Comparison of ENCODE assay signal across 13 cellular contexts in genomic region chr11:83349371-83349770, GRCh38.
"Had no signal": no experiment of that assay in that cellular context is flagged by ENCODE, and none has a peak within 500 bp of the region (broad histone marks: within the 10 kb centered on the region; RNA-seq: fewer than 3 reads in every experiment).

No MANE protein-coding gene starts in this region.

- H3K9me3 ChIP-seq: gastroesophageal sphincter, neutrophil, tibial artery, uterus had no signal

- H3K4me3 ChIP-seq: gastroesophageal sphincter, tibial artery, uterus had no signal

- H3K27me3 ChIP-seq: gastroesophageal sphincter, neutrophil, tibial artery, uterus had no signal

- H3K36me3 ChIP-seq: gastroesophageal sphincter, neutrophil, tibial artery, uterus had no signal

- H3K27ac ChIP-seq: gastroesophageal sphincter, neutrophil, tibial artery, uterus had no signal

- H3K4me1 ChIP-seq: gastroesophageal sphincter, tibial artery, uterus had no signal

- DNase-seq: activated naive CD4-positive, alpha-beta T cell treated with Interleukin-2 at 50 U/mL for 16 hours; activated T-cell treated with anti-CD3 and anti-CD28 coated beads for 4 hours; cerebellar nuclear complex; effector memory CD4-positive, alpha-beta T cell; left colon; naive thymus-derived CD8-positive, alpha-beta T cell; stimulated activated CD4-positive, alpha-beta T cell treated with anti-CD3 and anti-CD28 coated beads, Interleukin-12 subunit alpha, Interleukin-12 subunit beta, amount 100 ng/mL, for 4 hours; stimulated activated CD4-positive, alpha-beta T cell treated with anti-CD3 and anti-CD28 coated beads, Interleukin-2, amount 100 ng/mL, for 24 hours; T1000; tibial artery; uterus had no signal
